Comparison of ENCODE assay signal across 18 cellular contexts in the genomic region with DNA sequence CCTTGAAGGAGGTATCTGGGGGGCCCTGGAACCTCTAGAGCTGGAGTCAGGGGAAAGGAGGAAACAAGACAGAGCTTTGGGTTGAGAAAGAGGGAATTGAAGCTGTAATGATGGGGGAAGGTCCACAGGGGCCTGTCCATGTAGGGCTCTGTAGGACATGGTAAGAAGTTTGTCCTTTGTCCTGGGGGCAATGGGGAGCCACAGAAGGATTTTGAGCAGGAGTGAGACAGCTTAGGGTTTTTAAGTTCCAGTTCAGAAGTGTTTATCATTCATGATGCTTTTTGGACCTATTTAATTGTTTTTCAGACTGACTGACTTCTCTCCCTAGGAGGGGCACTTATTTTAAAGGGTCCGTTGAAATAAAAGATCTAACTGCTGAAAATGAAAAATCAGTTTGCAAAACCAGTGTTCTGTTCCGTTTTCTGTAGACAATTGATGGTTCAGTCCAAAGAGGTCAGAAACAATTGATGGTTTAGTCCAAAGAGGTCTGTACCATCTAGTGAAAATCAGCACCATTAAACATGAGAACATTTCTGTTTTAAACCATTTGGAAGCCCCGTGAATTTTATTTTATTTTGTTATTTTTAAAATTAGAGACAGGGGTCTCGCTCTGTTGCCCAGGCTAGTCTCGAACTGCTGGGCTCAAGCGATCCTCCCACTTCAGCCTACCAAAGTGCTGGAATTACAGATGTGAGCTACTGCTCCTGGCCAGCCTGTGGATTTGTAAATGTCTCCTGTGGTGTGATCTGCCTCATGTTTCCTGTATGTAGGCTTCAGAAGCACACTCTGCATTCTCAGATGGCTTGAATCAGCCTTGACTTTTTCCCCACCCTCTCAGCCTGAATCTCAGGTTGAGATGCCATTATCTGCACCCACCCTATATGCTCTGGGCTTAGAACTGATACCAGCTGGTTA. TPM values are rescaled to one million over a fixed set of nuclear protein-coding genes. Genes with fewer than 3 reads are reported as not detected.
DNase-seq lines count a peak whose midpoint lies in the region; ATAC-seq and TF ChIP-seq lines count a peak whose summit lies in the region.
"Had no signal": no experiment of that assay in that cellular context is flagged by ENCODE, and none has a peak within 500 bp of the region (broad histone marks: within the 10 kb centered on the region; RNA-seq: fewer than 3 reads in every experiment).

No MANE protein-coding gene starts in this region.

- no peak for TF ChIP-seq CTCF in Panc1 (IDR thresholded peaks at IDR 0.05)
- TF ChIP-seq CTCF in progenitor cell of endocrine pancreas (IDR thresholded peaks at IDR 0.05; ENCODE audit: unreplicated experiment) = no peak
- TF ChIP-seq CTCF in suprapubic skin (IDR thresholded peaks at IDR 0.05) = no peak

- intact Hi-C loops in Panc1 (cut with micrococcal nuclease; ENCODE audit: unreplicated experiment) = no loop called here

- H3K9me3 ChIP-seq in Panc1 (ENCODE audit: control insufficient read depth, insufficient read depth, low read depth, low read length) (no peaks in the 10 kb centered on the region), suprapubic skin (no peaks in the 10 kb centered on the region)
- H3K9me3 ChIP-seq: heart left ventricle, upper lobe of left lung had no signal

- H3K27me3 ChIP-seq in Panc1 (ENCODE audit: control insufficient read depth, insufficient read depth, low read length) (no peaks in the 10 kb centered on the region), suprapubic skin (no peaks in the 10 kb centered on the region)
- H3K27me3 ChIP-seq: heart left ventricle, upper lobe of left lung had no signal

- CTCF ChIA-PET in Panc1 (lab: Charles Lee) = no interaction called here

- in situ Hi-C loops in Panc1 (cut with HindIII; ENCODE audit: low pct_unique_long_range_greater_than_20kb, low sequenced_read_pairs) = no loop called here

- no peaks in the 10 kb centered on the region for H3K4me1 Mint-ChIP-seq in progenitor cell of endocrine pancreas (ENCODE audit: low read depth)

- H3K36me3 ChIP-seq in Panc1 (ENCODE audit: control insufficient read depth, insufficient read depth, low read length) = no peaks in the 10 kb centered on the region
- no peaks in the 10 kb centered on the region for H3K36me3 ChIP-seq in suprapubic skin

- H3K27ac ChIP-seq in Panc1 (ENCODE audit: low read length) (no peak overlapping the region), suprapubic skin (no peak overlapping the region)
- H3K27ac ChIP-seq: heart left ventricle, upper lobe of left lung had no signal

- TSS peak; percentile 41 for BruUV-seq in Panc1 (replicated peaks; lab: Mats Ljungman, UMichigan)

- DNase-seq in ELR (ENCODE audit: low read depth) (peak; percentile 40), Panc1 (ENCODE audit: low read depth, low spot score) (no peak), dermis blood vessel endothelial cell (peak; percentile 50), smooth muscle cell of the brain vasculature (ENCODE audit: low read depth, low spot score) (peak; percentile 60), progenitor cell of endocrine pancreas (ENCODE audit: low spot score, unreplicated experiment) (no peak), NCI-H2107 (lab: John Stamatoyannopoulos, UW) (no peak), suprapubic skin (ENCODE audit: low spot score in 2 of 2) (no peak)
- DNase-seq: activated CD8-positive, alpha-beta memory T cell treated with anti-CD3 and anti-CD28 coated beads, Interleukin-2, amount 50 U/mL, for 4 hours; heart left ventricle; islet precursor cell; NCI-H2081; NCI-H510A; retina; upper lobe of left lung had no signal

- H3K4me3 ChIP-seq in Panc1 (ENCODE audit: low read depth in 2 of 2, low read length in 2 of 2) (no peak overlapping the region), suprapubic skin (no peak overlapping the region)
- H3K4me3 ChIP-seq: heart left ventricle, upper lobe of left lung had no signal

- H3K27ac Mint-ChIP-seq in progenitor cell of endocrine pancreas = no peak overlapping the region
- H3K27ac Mint-ChIP-seq: stimulated activated naive CD8-positive, alpha-beta T cell treated with anti-CD3 and anti-CD28 coated beads, Interleukin-15, Interleukin-2, amounts not matched to agents 100 ng/mL and 50 ng/mL, for 24 hours had no signal

- H3K4me1 ChIP-seq in Panc1 (ENCODE audit: control insufficient read depth, insufficient read depth, low read length) = no peaks in the 10 kb centered on the region
- H3K4me1 ChIP-seq in suprapubic skin = peaks cover 12% of the 10 kb centered on the region

- POLR2A ChIA-PET in Panc1 (lab: Charles Lee) = interaction anchor here (0.6 kb wide), 1 partner anchor 58 kb away, joined by 3 read pairs; no protein-coding TSS in a partner anchor

- H3K9me3 Mint-ChIP-seq in progenitor cell of endocrine pancreas (ENCODE audit: low read depth) = no peaks in the 10 kb centered on the region
- H3K9me3 Mint-ChIP-seq: stimulated activated naive CD8-positive, alpha-beta T cell treated with anti-CD3 and anti-CD28 coated beads, Interleukin-15, Interleukin-2, amounts not matched to agents 100 ng/mL and 50 ng/mL, for 24 hours had no signal

- H3K4me3 Mint-ChIP-seq in progenitor cell of endocrine pancreas (ENCODE audit: low read depth) = no peak overlapping the region
- H3K4me3 Mint-ChIP-seq: stimulated activated naive CD8-positive, alpha-beta T cell treated with anti-CD3 and anti-CD28 coated beads, Interleukin-15, Interleukin-2, amounts not matched to agents 100 ng/mL and 50 ng/mL, for 24 hours had no signal

- WGBS in suprapubic skin = 82% methylated on average over 6 of the region's 6 CpGs

- peaks cover 4% of the 10 kb centered on the region for H3K36me3 Mint-ChIP-seq in progenitor cell of endocrine pancreas (ENCODE audit: insufficient read depth)

- no peak for TF ChIP-seq EP300 in suprapubic skin (IDR thresholded peaks at IDR 0.05)

- TF ChIP-seq POLR2A in suprapubic skin (IDR thresholded peaks at IDR 0.05) = no peak

- no peak for ATAC-seq in Panc1
- no peak for ATAC-seq in GM21360 (IDR thresholded peaks at IDR 0.05; ENCODE audit: unreplicated experiment)
- ATAC-seq: esophagus mucosa, heart left ventricle, Right ventricle myocardium inferior had no signal

- H3K27me3 Mint-ChIP-seq in progenitor cell of endocrine pancreas = no peaks in the 10 kb centered on the region
- H3K27me3 Mint-ChIP-seq: stimulated activated naive CD8-positive, alpha-beta T cell treated with anti-CD3 and anti-CD28 coated beads, Interleukin-15, Interleukin-2, amounts not matched to agents 100 ng/mL and 50 ng/mL, for 24 hours had no signal

RNA-seq across cellular contexts. Expression of gene PLD3, which starts 8.4 kb away (rescaled TPM):
- 81.8 TPM for total RNA-seq in Panc1 (2021; ENCODE audit: unreplicated experiment)
- 166 TPM for polyA plus RNA-seq in Panc1 (2012; ENCODE audit: insufficient read length)
- total RNA-seq in dermis blood vessel endothelial cell = 173 and 228 TPM in 2 replicates
- total RNA-seq in progenitor cell of endocrine pancreas = 349 and 353 TPM in 2 replicates
- total RNA-seq in suprapubic skin = 100 to 1,000 TPM; 173 to 231 (median 202) TPM

RNA-seq across cellular contexts. Expression of gene C19orf47, which starts 8.7 kb away (rescaled TPM):
- total RNA-seq in Panc1 (2021; ENCODE audit: unreplicated experiment) (29.0 TPM), dermis blood vessel endothelial cell (5.3 and 9.2 TPM in 2 replicates), progenitor cell of endocrine pancreas (19.0 and 19.1 TPM in 2 replicates), suprapubic skin (10 to 100 TPM; 14.8 to 34.9 (median 16.3) TPM)
- polyA plus RNA-seq in Panc1 (2012; ENCODE audit: insufficient read length) = 36.8 TPM

RNA-seq across cellular contexts. Expression of gene HIPK4, which starts 33.0 kb away (rescaled TPM):
- total RNA-seq in Panc1 (2021; ENCODE audit: unreplicated experiment) (0.13 TPM), dermis blood vessel endothelial cell (under 0.01 and 0.05 TPM in 2 replicates), progenitor cell of endocrine pancreas (0.11 TPM in 1 of 2 replicates, not detected in the other), suprapubic skin (under 1 TPM in 3 of 4 donors, not detected in 1; 0.21 to 0.47 (median 0.42) TPM)
- 0.15 TPM for polyA plus RNA-seq in Panc1 (2012; ENCODE audit: insufficient read length)
- total RNA-seq: esophagus mucosa, Right ventricle myocardium inferior had no signal

RNA-seq across cellular contexts. Expression of gene PRX, which starts 56.2 kb away (rescaled TPM):
- total RNA-seq in Panc1 (2021; ENCODE audit: unreplicated experiment) (3.4 TPM), dermis blood vessel endothelial cell (1.7 and 2.1 TPM in 2 replicates), progenitor cell of endocrine pancreas (0.96 and 1.2 TPM in 2 replicates), suprapubic skin (1 to 10 TPM; 4.1 to 7.3 (median 4.8) TPM)
- 4.0 TPM for polyA plus RNA-seq in Panc1 (2012; ENCODE audit: insufficient read length)

Comparison
In these comparisons a context has a peak if more than half of its experiments do, and no peak if none do; other contexts are left out.
1. DNase-seq: peak in ELR (single experiment), dermis blood vessel endothelial cell (single experiment) and smooth muscle cell of the brain vasculature (single experiment); none in Panc1 (single experiment), progenitor cell of endocrine pancreas (single experiment), NCI-H2107 (single experiment) and suprapubic skin (0 of 2).